8 cellular contexts compared by ENCODE assay signal in the genomic region with DNA sequence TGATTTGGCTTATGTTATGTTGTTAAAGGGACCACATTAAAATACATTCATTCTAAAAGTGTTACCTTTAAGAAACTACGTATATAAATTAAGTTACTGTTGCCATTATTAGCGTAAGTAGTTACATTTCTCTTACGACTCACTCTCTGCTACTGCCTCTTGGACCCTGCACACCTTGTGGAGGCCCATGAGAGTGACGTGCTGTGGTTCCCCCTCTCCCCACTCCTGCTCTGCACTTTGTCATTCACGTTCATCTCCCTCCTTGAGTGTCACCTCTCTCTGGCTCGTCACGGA. TPM values are rescaled to one million over a fixed set of nuclear protein-coding genes. Genes with fewer than 3 reads are reported as not detected.
DNase-seq lines count a peak whose midpoint lies in the region; ATAC-seq, FAIRE-seq and TF ChIP-seq lines count a peak whose summit lies in the region.

No MANE protein-coding gene starts in this region.

- peak overlapping the region; percentile 99 for H3K4me2 ChIP-seq in IMR-90 (ENCODE audit: low read depth, low read length)

- peak overlapping the region; percentile 29; the same call in 1 of the 2 replicates for H3K18ac ChIP-seq in IMR-90 (ENCODE audit: low read depth, low read length)

- H3K14ac ChIP-seq in IMR-90 (replicated peaks; ENCODE audit: low read depth, low read length) = 0 out of 2 replicates have a peak overlapping the region, but pooled peaks have one; percentile 3

- in situ Hi-C loops in IMR-90 (cut with MboI; ENCODE audit: low sequenced_read_pairs) = no loop called here

- no peak overlapping the region for H2BK15ac ChIP-seq in IMR-90 (ENCODE audit: low read depth, low read length)

- CTCF ChIA-PET in CD4-positive, alpha-beta memory T cell (lab: Charles Lee; ENCODE audit: partially characterized antibody) = interaction anchor here (0.7 to 0.9 kb wide), 2 partner anchors 10 to 153 kb away, joined by 5 read pairs; no protein-coding TSS in a partner anchor
- CTCF ChIA-PET in IMR-90 (lab: Yijun Ruan, JAX) = interaction anchor here (0.7 kb wide), 1 partner anchor 10 kb away, joined by 6 read pairs; no protein-coding TSS in a partner anchor

- H3K9me3 Mint-ChIP-seq in CD4-positive, alpha-beta memory T cell = no peaks in the 10 kb centered on the region

- no peaks in the 10 kb centered on the region for H3K79me1 ChIP-seq in IMR-90 (ENCODE audit: low read depth in 1 of 2, low read length in 2 of 2)

- peak overlapping the region; percentile 26; the same call in 1 of the 2 replicates for H3K23ac ChIP-seq in IMR-90 (ENCODE audit: low read depth, low read length)

- TF ChIP-seq POLR2A in IMR-90 (IDR thresholded peaks at IDR 0.05; ENCODE audit: low read depth, low read length) = no peak
- no peak for TF ChIP-seq POLR2A in GM12891 (IDR thresholded peaks at IDR 0.05; ENCODE audit: low read depth, low read length)

- POLR2A ChIA-PET in CD4-positive, alpha-beta memory T cell (lab: Charles Lee; ENCODE audit: partially characterized antibody) = no interaction called here
- POLR2A ChIA-PET in IMR-90 (lab: Charles Lee; ENCODE audit: unreplicated experiment) = no interaction called here

- H3K27me3 ChIP-seq in CD4-positive, alpha-beta memory T cell (ENCODE audit: insufficient read depth, low read length) = no peaks in the 10 kb centered on the region
- H3K27me3 ChIP-seq in IMR-90 (ENCODE audit: control insufficient read depth, insufficient read depth, low read length) (peaks cover 50% of the 10 kb centered on the region), dorsolateral prefrontal cortex (peaks cover 0 to 3% (median 0%) of the 10 kb centered on the region in 45 donors), neuron (ENCODE audit: insufficient read depth, low read length) (peaks cover 8% of the 10 kb centered on the region)

- BruUV-seq in IMR-90 (replicated peaks; lab: Mats Ljungman, UMichigan) = no TSS peak

- H3K4me3 Mint-ChIP-seq in CD4-positive, alpha-beta memory T cell = peak overlapping the region; percentile 74 to 84 (median 78)

- DNase-seq in CD4-positive, alpha-beta memory T cell = no peak
- no peak for DNase-seq in IMR-90
- DNase-seq in dorsolateral prefrontal cortex = no peak
- DNase-seq in GM12891 (ENCODE audit: insufficient read length, low spot score) = no peak
- no peak for DNase-seq in NK-92 (lab: John Stamatoyannopoulos, UW; ENCODE audit: unreplicated experiment)
- no peak for DNase-seq in germinal center (ENCODE audit: low spot score)

- H4K91ac ChIP-seq in IMR-90 (ENCODE audit: insufficient read depth, low read depth, low read length) = no peak overlapping the region

- ATAC-seq in IMR-90 (ENCODE audit: low read depth) = no peak; the same call in 1 of the 2 replicates
- no peak for ATAC-seq in HG03457 (IDR thresholded peaks at IDR 0.05; ENCODE audit: unreplicated experiment)

- H3K27ac Mint-ChIP-seq in CD4-positive, alpha-beta memory T cell = peak overlapping the region in 2 of 7 donors; percentile 5 to 16

- FAIRE-seq in GM12891 (lab: Jason Lieb, UNC) = no peak

- peak overlapping the region in 1 of 2 donors; percentile 57 for H3K4me3 ChIP-seq in CD4-positive, alpha-beta memory T cell (ENCODE audit: low read length in 2 of 2)
- peak overlapping the region; percentile 67 for H3K4me3 ChIP-seq in IMR-90 (ENCODE audit: insufficient read depth, low read depth, low read length)
- H3K4me3 ChIP-seq in dorsolateral prefrontal cortex = peak overlapping the region; percentile 42 to 89 (median 77)
- peak overlapping the region; percentile 51 for H3K4me3 ChIP-seq in neuron (ENCODE audit: low read length)

- no peaks in the 10 kb centered on the region for H3K36me3 ChIP-seq in CD4-positive, alpha-beta memory T cell (ENCODE audit: insufficient read depth, low read length)
- H3K36me3 ChIP-seq in IMR-90 (ENCODE audit: control insufficient read depth, insufficient read depth, low read length) (no peaks in the 10 kb centered on the region), neuron (ENCODE audit: insufficient read depth, low read length) (no peaks in the 10 kb centered on the region)

- no peak overlapping the region for H2BK20ac ChIP-seq in IMR-90 (ENCODE audit: low read depth, low read length)

- no peak overlapping the region for H3K56ac ChIP-seq in IMR-90 (ENCODE audit: extremely low read depth, insufficient read depth, low read length)

- peak overlapping the region; percentile 91 for H2AFZ ChIP-seq in IMR-90 (replicated peaks; ENCODE audit: low read length, poor library complexity)
- no peak overlapping the region for H2AFZ ChIP-seq in neuron (ENCODE audit: low read depth, low read length)

- peak overlapping the region; percentile 70 for H3K9ac ChIP-seq in IMR-90 (ENCODE audit: low read depth, low read length)

- H4K8ac ChIP-seq in IMR-90 (ENCODE audit: low read depth in 2 of 2, low read length in 2 of 2) = no peak overlapping the region; a peak in 1 of 4 replicates

- peak overlapping the region; percentile 19; the same call in 1 of the 2 replicates for H4K5ac ChIP-seq in IMR-90 (ENCODE audit: low read depth, low read length)

- H3K27me3 Mint-ChIP-seq in CD4-positive, alpha-beta memory T cell = peaks cover 4 to 8% of the 10 kb centered on the region in 2 donors

- H3K27ac ChIP-seq in CD4-positive, alpha-beta memory T cell (ENCODE audit: low read depth, low read length) = no peak overlapping the region
- H3K27ac ChIP-seq in IMR-90 (ENCODE audit: insufficient read depth, low read length) (peak overlapping the region; percentile 47; the same call in 1 of the 2 replicates), dorsolateral prefrontal cortex (peak overlapping the region in 57 of 59 donors; percentile 10 to 96 (median 88))

- peaks cover 4 to 11% (median 7%) of the 10 kb centered on the region in 4 donors for H3K4me1 Mint-ChIP-seq in CD4-positive, alpha-beta memory T cell

- no peaks in the 10 kb centered on the region for H4K20me1 ChIP-seq in IMR-90 (ENCODE audit: insufficient read depth, low read length)

- H2AK5ac ChIP-seq in IMR-90 (ENCODE audit: low read depth, low read length) = no peak overlapping the region

- H2BK120ac ChIP-seq in IMR-90 (ENCODE audit: low read depth, low read length) = no peak overlapping the region

- no peak overlapping the region for H2BK5ac ChIP-seq in IMR-90 (ENCODE audit: low read depth, low read length, poor library complexity, severe bottlenecking)

- H3K9me1 ChIP-seq in IMR-90 (ENCODE audit: insufficient read depth, low read length) = peaks cover 3% of the 10 kb centered on the region; the same call in 1 of the 2 replicates

- H3K4ac ChIP-seq in IMR-90 (ENCODE audit: low read depth, low read length) = 0 out of 2 replicates have a peak overlapping the region, but pooled peaks have one; percentile 1

- dilution Hi-C loops in IMR-90 (cut with HindIII; ENCODE audit: low sequenced_read_pairs, unreplicated experiment) = no loop called here

- no peaks in the 10 kb centered on the region for H3K9me3 ChIP-seq in CD4-positive, alpha-beta memory T cell (ENCODE audit: control insufficient read depth in 1 of 2, low read length in 2 of 2)
- H3K9me3 ChIP-seq in IMR-90 (ENCODE audit: control insufficient read depth, insufficient read depth, low read length) = no peaks in the 10 kb centered on the region
- H3K9me3 ChIP-seq in neuron (ENCODE audit: low read length) = no peaks in the 10 kb centered on the region

- intact Hi-C loops in CD4-positive, alpha-beta memory T cell (cut with micrococcal nuclease) = no loop called here
- intact Hi-C loops in IMR-90 (cut with micrococcal nuclease) = no loop called here
- intact Hi-C loops in dorsolateral prefrontal cortex (cut with DNase I) = loop anchor here (5.0 kb wide), 2 partner anchors 135 to 150 kb away; no protein-coding TSS in a partner anchor

- 0% methylated on average over 3 of the region's 7 CpGs; no CpG with 5 or more reads in 1 of the 2 experiments for WGBS in IMR-90 (ENCODE audit: extremely low coverage in 2 of 2, insufficient read length in 1 of 2), 2 experiments

- H2AK9ac ChIP-seq in IMR-90 (replicated peaks; ENCODE audit: low read depth, low read length, poor library complexity) = peak overlapping the region; percentile 31

- H3K36me3 Mint-ChIP-seq in CD4-positive, alpha-beta memory T cell = no peaks in the 10 kb centered on the region

- H3K4me1 ChIP-seq in CD4-positive, alpha-beta memory T cell (ENCODE audit: insufficient read depth, low read length) = peaks cover 13% of the 10 kb centered on the region
- H3K4me1 ChIP-seq in IMR-90 (ENCODE audit: control insufficient read depth, insufficient read depth, low read length) (peaks cover 4% of the 10 kb centered on the region), neuron (ENCODE audit: insufficient read depth, low read length) (peaks cover 8% of the 10 kb centered on the region)

- no peak for TF ChIP-seq RAD21 in IMR-90 (IDR thresholded peaks at IDR 0.05; ENCODE audit: low read length)

- no peak for TF ChIP-seq CTCF in IMR-90 (conservative IDR thresholded peaks at IDR 0.05; ENCODE audit: low read depth, low read length)
- TF ChIP-seq CTCF in dorsolateral prefrontal cortex (IDR thresholded peaks at IDR 0.05 in 54 of 56, conservative IDR thresholded peaks at IDR 0.05 in 2 of 56; ENCODE audit: low read depth in 1 of 56, partially characterized antibody in 56 of 56) = no peak

TF ChIP-seq in IMR-90, 13 proteins besides CTCF, POLR2A, EP300 and RAD21 (continues in another document):
- TF ChIP-seq RCOR1 (IDR thresholded peaks at IDR 0.05; ENCODE audit: insufficient replicate concordance, low read length) = no peak
- no peak for TF ChIP-seq FOS (IDR thresholded peaks at IDR 0.05; ENCODE audit: low read depth, low read length)
- TF ChIP-seq NFE2L2 (IDR thresholded peaks at IDR 0.05; ENCODE audit: low read depth, low read length) = no peak

TF ChIP-seq in GM12891, 5 proteins besides CTCF, POLR2A, EP300 and RAD21 (continues in another document):
- TF ChIP-seq TAF1 (IDR thresholded peaks at IDR 0.05; ENCODE audit: low read depth, low read length) (no peak), POLR2AphosphoS5 (IDR thresholded peaks at IDR 0.05; ENCODE audit: low read depth, low read length) (no peak), SPI1 (IDR thresholded peaks at IDR 0.05; ENCODE audit: low read depth, low read length) (no peak)

RNA-seq across cellular contexts. Expression of a gene that starts 0.8 kb away (rescaled TPM):
- under 1 TPM; 0.64 to 0.67 TPM for total RNA-seq in CD4-positive, alpha-beta memory T cell
- under 1 TPM; 0.09 to 0.25 TPM for polyA plus RNA-seq in CD4-positive, alpha-beta memory T cell
- total RNA-seq in IMR-90 (2012; rRNA removed) (0.28 and 0.36 TPM in 2 replicates), dorsolateral prefrontal cortex (10 to 100 TPM in 119 of 120 experiments, 1 to 10 TPM in 1; 9.8 to 72.4 (median 25.3) TPM)
- polyA plus RNA-seq in IMR-90 (2012; rRNA removed) = 0.62 and 0.73 TPM in 2 replicates
- polyA plus RNA-seq in IMR-90 (2012; cell fraction: cytosol; rRNA removed) = 0.19 and 0.45 TPM in 2 replicates
- 0.62 and 3.6 TPM in 2 replicates for polyA plus RNA-seq in IMR-90 (2012; cell fraction: nucleus; rRNA removed; ENCODE audit: low replicate concordance)
- polyA plus RNA-seq in GM12891 (2012; ENCODE audit: low read depth, missing spikeins) = 1.2 TPM

RNA-seq across cellular contexts. Expression of a gene that starts 13.6 kb away (rescaled TPM):
- 10 to 100 TPM; 58.1 to 60.2 TPM for total RNA-seq in CD4-positive, alpha-beta memory T cell
- 10 to 100 TPM; 22.2 to 26.2 TPM for polyA plus RNA-seq in CD4-positive, alpha-beta memory T cell
- total RNA-seq in IMR-90 (2012; rRNA removed) (50.7 and 70.0 TPM in 2 replicates), dorsolateral prefrontal cortex (10 to 100 TPM; 31.1 to 65.0 (median 45.8) TPM)
- 11.7 and 14.6 TPM in 2 replicates for polyA plus RNA-seq in IMR-90 (2012; rRNA removed)
- 9.0 and 12.3 TPM in 2 replicates for polyA plus RNA-seq in IMR-90 (2012; cell fraction: cytosol; rRNA removed)
- polyA plus RNA-seq in IMR-90 (2012; cell fraction: nucleus; rRNA removed; ENCODE audit: low replicate concordance) = 14.0 and 20.6 TPM in 2 replicates
- polyA plus RNA-seq in GM12891 (2012; ENCODE audit: low read depth, missing spikeins) = 23.8 TPM

Comparison
In these comparisons a context has a peak if more than half of its experiments do, and no peak if none do; other contexts are left out.
1. intact Hi-C loops: an anchor here in dorsolateral prefrontal cortex (5.0 kb wide); none called in CD4-positive, alpha-beta memory T cell and IMR-90.